19 cellular contexts compared by ENCODE assay signal in the genomic region with DNA sequence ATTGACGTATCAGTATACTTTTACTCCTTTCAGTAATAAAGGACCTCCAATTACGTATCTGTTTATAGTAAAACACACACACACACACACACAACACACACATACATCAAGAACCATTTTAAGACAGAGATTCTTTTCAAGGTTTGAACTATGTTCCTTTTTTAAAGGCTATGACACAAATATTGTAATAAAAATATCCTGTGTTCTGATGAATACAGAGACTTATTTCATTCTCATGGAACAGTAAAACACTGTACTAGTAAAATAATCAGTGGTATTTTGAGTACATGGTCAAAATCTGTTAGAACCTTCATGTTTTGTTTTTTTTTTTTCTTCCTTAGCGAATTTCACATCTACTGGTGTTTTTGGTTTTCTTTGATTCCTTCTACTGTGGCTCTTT. TPM values are rescaled to one million over a fixed set of nuclear protein-coding genes. Genes with fewer than 3 reads are reported as not detected.
DNase-seq lines count a peak whose midpoint lies in the region; ATAC-seq and TF ChIP-seq lines count a peak whose summit lies in the region.
"Had no signal": no experiment of that assay in that cellular context is flagged by ENCODE, and none has a peak within 500 bp of the region (broad histone marks: within the 10 kb centered on the region; RNA-seq: fewer than 3 reads in every experiment).

No MANE protein-coding gene starts in this region.

- peak overlapping the region; percentile 99 for H3K4me2 ChIP-seq in GM23248 (ENCODE audit: unreplicated experiment)
- no peak overlapping the region for H3K4me2 ChIP-seq in mesenchymal stem cell (ENCODE audit: low read length, poor library complexity, severe bottlenecking)
- H3K4me2 ChIP-seq: A549, PC-9 had no signal

- WGBS in GM23248 (ENCODE audit: low coverage in 1 of 2, low lambda C conversion rate in 2 of 2, missing lambda C conversion rate in 2 of 2), 2 experiments = 96% methylated on average over 3 of the region's 3 CpGs
- 92% methylated on average over 2 of the region's 3 CpGs for WGBS in mesenchymal stem cell
- 69% methylated on average over 3 of the region's 3 CpGs for WGBS in right lobe of liver (ENCODE audit: insufficient coverage, low coverage, low lambda C conversion rate, missing lambda C conversion rate)

- intact Hi-C loops in dorsolateral prefrontal cortex (cut with DNase I) (no loop called here), right lobe of liver (cut with DNase I) (no loop called here)
- intact Hi-C loops in activated T-helper 1 cell treated with anti-CD3 and anti-CD28 coated beads, Interleukin-12 subunit alpha, Interleukin-12 subunit beta, Interleukin-2, Interleukin-4 antibody, amounts not matched to agents 30 ng/mL and 10 ng/mL and 1 ng/mL, durations not matched to agents 14 hours and 24 hours and 36 hours (cut with micrococcal nuclease) = no loop called here

- no peak overlapping the region for H2BK15ac ChIP-seq in mesenchymal stem cell (ENCODE audit: low read depth, poor library complexity, severe bottlenecking)

- no peak overlapping the region for H2BK5ac ChIP-seq in mesenchymal stem cell (ENCODE audit: low read depth, low read length, poor library complexity, severe bottlenecking)

- H2BK120ac ChIP-seq in mesenchymal stem cell (ENCODE audit: low read depth, low read length) = no peak overlapping the region

- no peak overlapping the region for H4K8ac ChIP-seq in mesenchymal stem cell (ENCODE audit: low read length)

- H4K20me1 ChIP-seq in GM23248 (ENCODE audit: insufficient read depth) = peaks cover 28% of the 10 kb centered on the region; the same call in 1 of the 2 replicates

- H3K27me3 Mint-ChIP-seq in activated T-helper 1 cell treated with anti-CD3 and anti-CD28 coated beads, Interleukin-12 subunit alpha, Interleukin-12 subunit beta, Interleukin-2, Interleukin-4 antibody, amounts not matched to agents 30 ng/mL and 10 ng/mL and 1 ng/mL, durations not matched to agents 14 hours and 24 hours and 36 hours (ENCODE audit: insufficient read depth) = peaks cover 27% of the 10 kb centered on the region

- H3K4me3 ChIP-seq in GM23248 (peak overlapping the region; percentile 96; the same call in 1 of the 2 replicates), dorsolateral prefrontal cortex (peak overlapping the region in 53 of 59 donors; percentile 6 to 80 (median 69)), mesenchymal stem cell (ENCODE audit: insufficient read depth in 1 of 2, low read depth in 1 of 2, low read length in 2 of 2) (peak overlapping the region in 1 of 2 experiments; percentile 98), retinal pigment epithelial cell (ENCODE audit: low read length) (peak overlapping the region; percentile 99), right lobe of liver (no peak overlapping the region)
- H3K4me3 ChIP-seq: A549, GM12878, MG63, PC-9 had no signal

- peaks cover 43% of the 10 kb centered on the region for H3K4me1 ChIP-seq in GM23248 (ENCODE audit: insufficient read depth)
- peaks cover 2% of the 10 kb centered on the region for H3K4me1 ChIP-seq in mesenchymal stem cell (ENCODE audit: control insufficient read depth, insufficient read depth, low read depth, low read length)
- H3K4me1 ChIP-seq in right lobe of liver = peaks cover 0 to 5% (median 0%) of the 10 kb centered on the region in 4 donors

- no peak overlapping the region for H4K91ac ChIP-seq in mesenchymal stem cell (ENCODE audit: low read length)

- no peak overlapping the region for H3K4me3 Mint-ChIP-seq in activated T-helper 1 cell treated with anti-CD3 and anti-CD28 coated beads, Interleukin-12 subunit alpha, Interleukin-12 subunit beta, Interleukin-2, Interleukin-4 antibody, amounts not matched to agents 30 ng/mL and 10 ng/mL and 1 ng/mL, durations not matched to agents 14 hours and 24 hours and 36 hours

- H3K27ac Mint-ChIP-seq in activated T-helper 1 cell treated with anti-CD3 and anti-CD28 coated beads, Interleukin-12 subunit alpha, Interleukin-12 subunit beta, Interleukin-2, Interleukin-4 antibody, amounts not matched to agents 30 ng/mL and 10 ng/mL and 1 ng/mL, durations not matched to agents 14 hours and 24 hours and 36 hours = no peak overlapping the region

- no peak for TF ChIP-seq CTCF in dorsolateral prefrontal cortex (IDR thresholded peaks at IDR 0.05 in 54 of 56, conservative IDR thresholded peaks at IDR 0.05 in 2 of 56; ENCODE audit: low read depth in 1 of 56, partially characterized antibody in 56 of 56)
- TF ChIP-seq CTCF in retinal pigment epithelial cell (conservative IDR thresholded peaks at IDR 0.05; ENCODE audit: low read depth, low read length) = no peak
- no peak for TF ChIP-seq CTCF in right lobe of liver (IDR thresholded peaks at IDR 0.05)

- H3K14ac ChIP-seq in mesenchymal stem cell (ENCODE audit: low read length in 2 of 2) = no peak overlapping the region

- H2AFZ ChIP-seq in GM23248 = no peak overlapping the region
- no peak overlapping the region for H2AFZ ChIP-seq in mesenchymal stem cell (ENCODE audit: low read depth, low read length)
- H2AFZ ChIP-seq: PC-9 had no signal

- no peak for ATAC-seq in GM19455 (IDR thresholded peaks at IDR 0.05; ENCODE audit: unreplicated experiment)
- no peak for ATAC-seq in right lobe of liver
- ATAC-seq: A549, GM12878 had no signal

- no peak overlapping the region for H2BK12ac ChIP-seq in mesenchymal stem cell (ENCODE audit: low read length in 2 of 2)

- H3K18ac ChIP-seq in mesenchymal stem cell (ENCODE audit: low read depth in 1 of 2, low read length in 2 of 2) = no peak overlapping the region

- no peaks in the 10 kb centered on the region for H3K36me3 Mint-ChIP-seq in activated T-helper 1 cell treated with anti-CD3 and anti-CD28 coated beads, Interleukin-12 subunit alpha, Interleukin-12 subunit beta, Interleukin-2, Interleukin-4 antibody, amounts not matched to agents 30 ng/mL and 10 ng/mL and 1 ng/mL, durations not matched to agents 14 hours and 24 hours and 36 hours (ENCODE audit: low read depth)

- H3K9me3 ChIP-seq in GM23248 (ENCODE audit: low read depth) (no peaks in the 10 kb centered on the region), mesenchymal stem cell (ENCODE audit: control insufficient read depth, low read length) (no peaks in the 10 kb centered on the region), right lobe of liver (no peaks in the 10 kb centered on the region)
- H3K9me3 ChIP-seq: A549, MG63 had no signal

- H3K36me3 ChIP-seq in GM23248 (ENCODE audit: low read depth) = peaks cover 10% of the 10 kb centered on the region
- peaks cover 3 to 14% of the 10 kb centered on the region in 2 experiments for H3K36me3 ChIP-seq in mesenchymal stem cell (ENCODE audit: control insufficient read depth in 1 of 2, insufficient read depth in 2 of 2, low read depth in 1 of 2, low read length in 2 of 2)
- no peaks in the 10 kb centered on the region for H3K36me3 ChIP-seq in right lobe of liver
- H3K36me3 ChIP-seq: MG63 had no signal

- DNase-seq in GM23248 (no peak), dorsolateral prefrontal cortex (no peak), mesenchymal stem cell (no peak), retinal pigment epithelial cell (ENCODE audit: low read depth) (no peak), NCI-H1930 (lab: John Stamatoyannopoulos, UW) (no peak), right lobe of liver (no peak)
- no peak for DNase-seq in activated T-helper 1 cell treated with anti-CD3 and anti-CD28 coated beads, Interleukin-12 subunit alpha, Interleukin-12 subunit beta, Interleukin-2, Interleukin-4 antibody, amounts not matched to agents 30 ng/mL and 10 ng/mL and 1 ng/mL, durations not matched to agents 14 hours and 24 hours and 36 hours (ENCODE audit: low spot score)
- DNase-seq: C1 segment of cervical spinal cord, DMS 273 treated with DMSO at 0.1 percent for 48 hours, GDM1, H7, MG63, NCI-H1092 treated with DMSO at 0.1 percent for 48 hours, NCI-H1694, NCI-H2227 treated with DMSO at 0.1 percent for 48 hours, PC-9 had no signal

- peaks cover 43% of the 10 kb centered on the region for H3F3A ChIP-seq in GM23248 (ENCODE audit: insufficient read depth)

- no peak overlapping the region for H3K4ac ChIP-seq in mesenchymal stem cell (ENCODE audit: low read depth in 1 of 2, low read length in 2 of 2)

- peaks cover 99% of the 10 kb centered on the region for H3K79me2 ChIP-seq in GM23248 (ENCODE audit: insufficient read depth)

- in situ Hi-C loops in GM23248 (cut with MboI) = loop anchor here (25.0 kb wide), 1 partner anchor 1625 kb away; no protein-coding TSS in a partner anchor

- H3K9ac ChIP-seq in GM23248 (peak overlapping the region; percentile 92; the same call in 1 of the 2 replicates), mesenchymal stem cell (ENCODE audit: low read length) (peak overlapping the region; percentile 98)

- H3K9me3 Mint-ChIP-seq in activated T-helper 1 cell treated with anti-CD3 and anti-CD28 coated beads, Interleukin-12 subunit alpha, Interleukin-12 subunit beta, Interleukin-2, Interleukin-4 antibody, amounts not matched to agents 30 ng/mL and 10 ng/mL and 1 ng/mL, durations not matched to agents 14 hours and 24 hours and 36 hours = no peaks in the 10 kb centered on the region

- no peaks in the 10 kb centered on the region for H3K27me3 ChIP-seq in GM23248 (replicated peaks; ENCODE audit: insufficient read depth)
- peaks cover 0 to 27% (median 5%) of the 10 kb centered on the region in 45 donors for H3K27me3 ChIP-seq in dorsolateral prefrontal cortex
- no peaks in the 10 kb centered on the region for H3K27me3 ChIP-seq in mesenchymal stem cell (ENCODE audit: control insufficient read depth in 1 of 2, insufficient read depth in 1 of 2, low read length in 2 of 2)
- H3K27me3 ChIP-seq in right lobe of liver = peaks cover 0 to 5% of the 10 kb centered on the region in 2 donors

- H3K79me1 ChIP-seq in mesenchymal stem cell (replicated peaks; ENCODE audit: low read length, poor library complexity, severe bottlenecking) = peaks cover 17% of the 10 kb centered on the region

- H3K4me1 Mint-ChIP-seq in activated T-helper 1 cell treated with anti-CD3 and anti-CD28 coated beads, Interleukin-12 subunit alpha, Interleukin-12 subunit beta, Interleukin-2, Interleukin-4 antibody, amounts not matched to agents 30 ng/mL and 10 ng/mL and 1 ng/mL, durations not matched to agents 14 hours and 24 hours and 36 hours (ENCODE audit: low read depth) = no peaks in the 10 kb centered on the region

- H3K9me2 ChIP-seq in GM23248 (ENCODE audit: insufficient read depth) = no peaks in the 10 kb centered on the region

- no peak overlapping the region for H2AK5ac ChIP-seq in mesenchymal stem cell (ENCODE audit: low read length, severe bottlenecking)

- no peak for TF ChIP-seq POLR2A in right lobe of liver (IDR thresholded peaks at IDR 0.05)

- H3K23ac ChIP-seq in mesenchymal stem cell (ENCODE audit: low read length in 2 of 2) = no peak overlapping the region

- H3K27ac ChIP-seq in GM23248 (no peak overlapping the region), dorsolateral prefrontal cortex (peak overlapping the region in 17 of 59 donors; percentile 10 to 96 (median 90)), mesenchymal stem cell (ENCODE audit: low read length, poor library complexity, severe bottlenecking) (no peak overlapping the region), right lobe of liver (no peak overlapping the region)
- H3K27ac ChIP-seq: A549, PC-9 had no signal

RNA-seq across cellular contexts. Expression of gene FLRT2, which starts 7.6 kb away (rescaled TPM):
- 72.8 and 94.1 TPM in 2 replicates for total RNA-seq in GM23248 (2014; rRNA removed; shearing (Covaris generic))
- 34.9 and 40.0 TPM in 2 replicates for polyA plus RNA-seq in GM23248 (2016; fragmentation: Nextera tagmentation; extraction: Ambion mirVana)
- total RNA-seq in dorsolateral prefrontal cortex (100 to 1,000 TPM in 98 of 120 experiments, 10 to 100 TPM in 22; 29.4 to 209 (median 120) TPM), right lobe of liver (1 to 10 TPM in 5 of 6 experiments, under 1 TPM in 1; 0.12 to 4.1 (median 2.0) TPM)
- 11.8 TPM for polyA plus RNA-seq in mesenchymal stem cell (2013, experiment 1 of 2)
- polyA plus RNA-seq in mesenchymal stem cell (2013, experiment 2 of 2) = 11.0 TPM
- total RNA-seq in activated T-helper 1 cell treated with anti-CD3 and anti-CD28 coated beads, Interleukin-12 subunit alpha, Interleukin-12 subunit beta, Interleukin-2, Interleukin-4 antibody, amounts not matched to agents 30 ng/mL and 10 ng/mL and 1 ng/mL, durations not matched to agents 14 hours and 24 hours and 36 hours = not detected in 2 replicates
- polyA plus RNA-seq: GM12878 had no signal

Comparison
In these comparisons a context has a peak if more than half of its experiments do, and no peak if none do; other contexts are left out.
1. H3K4me3 ChIP-seq: peak in GM23248 (single experiment), dorsolateral prefrontal cortex (53 of 59) and retinal pigment epithelial cell (single experiment); none in right lobe of liver (0 of 3).
2. RNA of gene FLRT2, which starts 7.6 kb away (total RNA-seq): 29.4 to 209 TPM in dorsolateral prefrontal cortex and 72.8 to 94.1 TPM in GM23248; 0.12 to 4.1 TPM in right lobe of liver and not detected in activated T-helper 1 cell treated with anti-CD3 and anti-CD28 coated beads, Interleukin-12 subunit alpha, Interleukin-12 subunit beta, Interleukin-2, Interleukin-4 antibody, amounts not matched to agents 30 ng/mL and 10 ng/mL and 1 ng/mL, durations not matched to agents 14 hours and 24 hours and 36 hours; every median in the first group is over 4 times any median in the second.